ENCODE assay signal across 11 cellular contexts in the genomic region with DNA sequence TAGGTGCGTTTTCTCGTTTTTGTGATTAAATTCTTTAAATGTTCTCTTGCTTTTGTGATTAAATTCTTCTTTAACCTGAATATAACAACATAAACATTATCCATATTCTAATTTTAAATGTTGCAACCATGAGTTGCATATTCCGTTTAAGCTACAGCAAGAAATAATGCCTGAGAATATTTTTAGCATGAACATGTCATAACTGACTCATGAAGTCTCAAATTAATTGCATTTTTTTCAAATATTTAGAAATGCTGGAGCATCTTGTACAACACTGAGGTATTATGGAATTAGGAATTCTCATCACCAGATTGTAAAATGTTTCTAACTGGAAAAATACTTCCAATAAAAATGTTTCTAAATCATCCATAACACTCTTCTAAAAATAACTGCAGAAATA. TPM values are rescaled to one million over a fixed set of nuclear protein-coding genes. Genes with fewer than 3 reads are reported as not detected.
DNase-seq lines count a peak whose midpoint lies in the region; ATAC-seq and TF ChIP-seq lines count a peak whose summit lies in the region.
"Had no signal": no experiment of that assay in that cellular context is flagged by ENCODE, and none has a peak within 500 bp of the region (broad histone marks: within the 10 kb centered on the region; RNA-seq: fewer than 3 reads in every experiment).

No MANE protein-coding gene starts in this region.

- no TSS peak for BruUV-seq in MCF 10A (replicated peaks; lab: Mats Ljungman, UMichigan)

- no peak for ATAC-seq in HG03196 (IDR thresholded peaks at IDR 0.05; ENCODE audit: unreplicated experiment)

- H3K4me1 ChIP-seq in breast epithelium (no peaks in the 10 kb centered on the region), SK-N-SH (ENCODE audit: control insufficient read depth in 1 of 2, insufficient read depth in 2 of 2, low read depth in 1 of 2, low read length in 1 of 2) (peaks cover 0 to 13% of the 10 kb centered on the region in 2 experiments; a peak in 2 of 4 replicates), transverse colon (peaks cover 3 to 33% (median 5%) of the 10 kb centered on the region in 4 donors)
- H3K4me1 ChIP-seq in CD8-positive, alpha-beta memory T cell (ENCODE audit: insufficient read depth, low read length): peaks cover 15% of the 10 kb centered on the region

- H3K4me2 ChIP-seq in SK-N-SH: peak overlapping the region; percentile 60

- peaks cover under 1% of the 10 kb centered on the region for H3K4me1 Mint-ChIP-seq in MCF 10A (ENCODE audit: insufficient read depth, unreplicated experiment)
- H3K4me1 Mint-ChIP-seq in CD8-positive, alpha-beta memory T cell: peaks cover 11 to 41% (median 15%) of the 10 kb centered on the region in 3 donors

- H3K79me2 ChIP-seq in SK-N-SH (ENCODE audit: insufficient read depth): peaks cover 96% of the 10 kb centered on the region

- intact Hi-C loops in MCF 10A (cut with micrococcal nuclease) (no loop called here), breast epithelium (cut with DNase I; ENCODE audit: low total_unique reads) (loop anchor here (5.0 kb wide), 1 partner anchor 502 kb away; no protein-coding TSS in a partner anchor), transverse colon (cut with DNase I; ENCODE audit: low total_unique reads) (no loop called here)

- POLR2A ChIA-PET in MCF 10A (lab: Yijun Ruan, JAX): interaction anchor here (0.7 to 1.6 kb wide), 4 partner anchors 10 to 405 kb away, joined by 3 to 9 read pairs (median 6); a partner anchor contains a TSS
- POLR2A ChIA-PET in SK-N-SH (lab: Yijun Ruan, JAX): interaction anchor here (0.7 kb wide), 1 partner anchor 1134 kb away, joined by 7 read pairs; no protein-coding TSS in a partner anchor
- POLR2A ChIA-PET in CD8-positive, alpha-beta memory T cell (lab: Charles Lee): interaction anchor here (0.6 kb wide), 1 partner anchor 597 kb away, joined by 3 read pairs; no protein-coding TSS in a partner anchor

- WGBS in SK-N-SH (ENCODE audit: low lambda C conversion rate): 51% methylated on average over 3 of the region's 3 CpGs
- WGBS in transverse colon (ENCODE audit: low coverage in 1 of 2), 2 donors: 59 to 60% methylated on average over 3 of the region's 3 CpGs

- H3K4me3 ChIP-seq in breast epithelium (no peak overlapping the region), SK-N-SH (ENCODE audit: low read depth in 2 of 2, low read length in 1 of 2) (no peak overlapping the region; a peak in 1 of 4 replicates), fibroblast of the aortic adventitia (ENCODE audit: low read depth, low read length) (no peak overlapping the region), transverse colon (no peak overlapping the region)
- no peak overlapping the region for H3K4me3 ChIP-seq in CD8-positive, alpha-beta memory T cell (ENCODE audit: low read length)
- H3K4me3 ChIP-seq: cardiac muscle cell had no signal

- H3K9me2 ChIP-seq in SK-N-SH: no peaks in the 10 kb centered on the region

- peak; percentile 18 for DNase-seq in MCF 10A (ENCODE audit: unreplicated experiment)
- no peak for DNase-seq in breast epithelium (ENCODE audit: low spot score in 2 of 2)
- no peak for DNase-seq in SK-N-SH
- peak; percentile 39 for DNase-seq in fibroblast of the aortic adventitia (ENCODE audit: low read depth)
- DNase-seq in transverse colon: no peak
- DNase-seq in CD8-positive, alpha-beta memory T cell: no peak
- no peak for DNase-seq in DMS153 treated with DMSO at 0.1 percent for 48 hours (lab: John Stamatoyannopoulos, UW; ENCODE audit: unreplicated experiment)

- CTCF ChIA-PET in MCF 10A (lab: Yijun Ruan, JAX) (no interaction called here), SK-N-SH (lab: Yijun Ruan, JAX) (interaction anchor here (0.6 to 2.0 kb wide), 2 partner anchors 9 to 33 kb away, joined by 3 to 8 read pairs; no protein-coding TSS in a partner anchor)
- CTCF ChIA-PET in CD8-positive, alpha-beta memory T cell (lab: Charles Lee): no interaction called here

- H3K27ac Mint-ChIP-seq in MCF 10A (ENCODE audit: low read depth, unreplicated experiment): no peak overlapping the region
- no peak overlapping the region for H3K27ac Mint-ChIP-seq in CD8-positive, alpha-beta memory T cell

- no peak for TF ChIP-seq POLR2A in breast epithelium (IDR thresholded peaks at IDR 0.05)
- TF ChIP-seq POLR2A in transverse colon (IDR thresholded peaks at IDR 0.05): no peak

- in situ Hi-C loops in transverse colon (cut with MboI; ENCODE audit: low pct_ligation_motif_present in 1 of 4, low pct_unique_long_range_greater_than_20kb in 1 of 4, low sequenced_read_pairs in 3 of 4): no loop called here

- H3K27me3 ChIP-seq in breast epithelium: no peaks in the 10 kb centered on the region
- H3K27me3 ChIP-seq in SK-N-SH (ENCODE audit: insufficient read depth): no peaks in the 10 kb centered on the region
- no peaks in the 10 kb centered on the region for H3K27me3 ChIP-seq in transverse colon
- H3K27me3 ChIP-seq in CD8-positive, alpha-beta memory T cell (ENCODE audit: insufficient read depth, low read length, poor library complexity, severe bottlenecking): no peaks in the 10 kb centered on the region
- H3K27me3 ChIP-seq: cardiac muscle cell had no signal

- H3K36me3 ChIP-seq in breast epithelium (no peaks in the 10 kb centered on the region), SK-N-SH (replicated peaks in 1 of 2; ENCODE audit: control insufficient read depth in 1 of 2, insufficient read depth in 2 of 2, low read length in 1 of 2) (peaks cover 0 to 12% of the 10 kb centered on the region in 2 experiments), transverse colon (no peaks in the 10 kb centered on the region)
- no peaks in the 10 kb centered on the region for H3K36me3 ChIP-seq in CD8-positive, alpha-beta memory T cell (ENCODE audit: insufficient read depth, low read length)
- H3K36me3 ChIP-seq: cardiac muscle cell had no signal

- no peaks in the 10 kb centered on the region for H3K9me3 ChIP-seq in breast epithelium
- peaks cover 7% of the 10 kb centered on the region; the same call in 1 of the 2 replicates for H3K9me3 ChIP-seq in SK-N-SH
- peaks cover 0 to 6% of the 10 kb centered on the region in 2 donors for H3K9me3 ChIP-seq in transverse colon
- no peaks in the 10 kb centered on the region for H3K9me3 ChIP-seq in CD8-positive, alpha-beta memory T cell (ENCODE audit: low read length)

- no peaks in the 10 kb centered on the region for H3K27me3 Mint-ChIP-seq in MCF 10A (ENCODE audit: insufficient read depth, unreplicated experiment)
- no peaks in the 10 kb centered on the region for H3K27me3 Mint-ChIP-seq in CD8-positive, alpha-beta memory T cell

- no peaks in the 10 kb centered on the region for H3K9me3 Mint-ChIP-seq in MCF 10A (ENCODE audit: unreplicated experiment)
- H3K9me3 Mint-ChIP-seq in CD8-positive, alpha-beta memory T cell: no peaks in the 10 kb centered on the region

- H4K20me1 ChIP-seq in SK-N-SH (ENCODE audit: insufficient read depth): peaks cover 92% of the 10 kb centered on the region

- TF ChIP-seq EP300 in SK-N-SH (IDR thresholded peaks at IDR 0.05; ENCODE audit: borderline replicate concordance in 1 of 2, low read depth in 1 of 2, low read length in 1 of 2) (no peak), transverse colon (IDR thresholded peaks at IDR 0.05; ENCODE audit: low read depth) (no peak)

- no peak overlapping the region for H3K4me3 Mint-ChIP-seq in MCF 10A (ENCODE audit: unreplicated experiment)
- no peak overlapping the region for H3K4me3 Mint-ChIP-seq in CD8-positive, alpha-beta memory T cell
- H3K4me3 Mint-ChIP-seq: neural crest cell had no signal

- TF ChIP-seq RAD21 in SK-N-SH (IDR thresholded peaks at IDR 0.05; ENCODE audit: low read length): no peak

- no peak overlapping the region for H3K27ac ChIP-seq in breast epithelium
- H3K27ac ChIP-seq in SK-N-SH (ENCODE audit: low read depth in 2 of 2, low read length in 1 of 2): peak overlapping the region in 1 of 2 experiments; percentile 60; a peak in 3 of 4 replicates
- peak overlapping the region in 3 of 4 donors; percentile 10 to 31 (median 29) for H3K27ac ChIP-seq in transverse colon
- H3K27ac ChIP-seq in CD8-positive, alpha-beta memory T cell (ENCODE audit: low read depth, low read length): no peak overlapping the region
- H3K27ac ChIP-seq: cardiac muscle cell, VCaP had no signal

- H3K9ac ChIP-seq in SK-N-SH: no peak overlapping the region; the same call in 1 of the 2 replicates

- H2AFZ ChIP-seq in SK-N-SH (ENCODE audit: low read depth): no peak overlapping the region

- H3K36me3 Mint-ChIP-seq in MCF 10A (ENCODE audit: insufficient read depth, unreplicated experiment): no peaks in the 10 kb centered on the region
- H3K36me3 Mint-ChIP-seq in CD8-positive, alpha-beta memory T cell: peaks cover 0 to 5% (median 0%) of the 10 kb centered on the region in 3 donors

- TF ChIP-seq CTCF in MCF 10A (IDR thresholded peaks at IDR 0.05; ENCODE audit: unreplicated experiment) (no peak), breast epithelium (IDR thresholded peaks at IDR 0.05) (no peak), SK-N-SH (IDR thresholded peaks at IDR 0.05) (no peak), fibroblast of the aortic adventitia (IDR thresholded peaks at IDR 0.05; ENCODE audit: insufficient read depth, low read length) (no peak), transverse colon (IDR thresholded peaks at IDR 0.05) (no peak)

- H3F3A ChIP-seq in SK-N-SH (replicated peaks; ENCODE audit: insufficient read depth): peaks cover 23% of the 10 kb centered on the region

TF ChIP-seq in SK-N-SH, 30 proteins besides CTCF, POLR2A, EP300 and RAD21 (continues in another document):
- TF ChIP-seq GATA2 (CRISPR knock-in tag; IDR thresholded peaks at IDR 0.05) (no peak), CHD2 (IDR thresholded peaks at IDR 0.05; ENCODE audit: low read length, partially characterized antibody) (no peak), RCOR1 (IDR thresholded peaks at IDR 0.05; ENCODE audit: low read length) (no peak), FOXJ3 (CRISPR knock-in tag; IDR thresholded peaks at IDR 0.05) (no peak), TCF12 (IDR thresholded peaks at IDR 0.05) (no peak; the same call in 1 of the 2 replicates), TAF1 (IDR thresholded peaks at IDR 0.05; ENCODE audit: borderline replicate concordance, low read depth, low read length) (no peak), RFX5 (IDR thresholded peaks at IDR 0.05; ENCODE audit: low read length) (no peak), SMC3 (IDR thresholded peaks at IDR 0.05; ENCODE audit: low read depth, low read length) (no peak), POLR2AphosphoS5 (IDR thresholded peaks at IDR 0.05; ENCODE audit: low read depth, low read length) (no peak), GABPA (IDR thresholded peaks at IDR 0.05; ENCODE audit: low read depth) (no peak), JUND (IDR thresholded peaks at IDR 0.05) (peak; percentile 52), SIN3A (IDR thresholded peaks at IDR 0.05; ENCODE audit: borderline replicate concordance, low read depth, low read length) (no peak)

RNA-seq across cellular contexts. Expression of a gene that starts 14.7 kb away (rescaled TPM):
- 40.0 and 40.7 TPM in 2 replicates for total RNA-seq in MCF 10A (2022)
- total RNA-seq in breast epithelium: 100 to 1,000 TPM in 2 of 3 donors, 10 to 100 TPM in 1; 87.1 to 181 (median 103) TPM
- polyA plus RNA-seq in SK-N-SH (2012; rRNA removed): 4.2 and 4.9 TPM in 2 replicates
- polyA plus RNA-seq in SK-N-SH (2012; cell fraction: cytosol; rRNA removed): 6.5 and 8.4 TPM in 2 replicates
- 2.9 and 5.3 TPM in 2 replicates for polyA plus RNA-seq in SK-N-SH (2012; cell fraction: nucleus; rRNA removed)
- total RNA-seq in fibroblast of the aortic adventitia (ENCODE audit: low replicate concordance): 65.3 and 92.9 TPM in 2 replicates
- total RNA-seq in transverse colon: 10 to 100 TPM; 53.9 to 93.0 (median 74.7) TPM
- 10 to 100 TPM; 19.5 to 22.9 TPM for total RNA-seq in CD8-positive, alpha-beta memory T cell
- polyA plus RNA-seq in CD8-positive, alpha-beta memory T cell: 15.5 TPM

Comparison
In these comparisons a context has a peak if more than half of its experiments do, and no peak if none do; other contexts are left out.
1. DNase-seq: peak in MCF 10A (single experiment) and fibroblast of the aortic adventitia (single experiment); none in breast epithelium (0 of 2), SK-N-SH (single experiment), transverse colon (single experiment), CD8-positive, alpha-beta memory T cell (0 of 5) and DMS153 treated with DMSO at 0.1 percent for 48 hours (single experiment).
2. H3K27ac ChIP-seq: peak in transverse colon (3 of 4); none in breast epithelium (0 of 2) and CD8-positive, alpha-beta memory T cell (single experiment).